ENCODE assay signal across 14 cellular contexts in genomic region chr14:33539918-33540357, GRCh38.
"Had no signal": no experiment of that assay in that cellular context is flagged by ENCODE, and none has a peak within 500 bp of the region (broad histone marks: within the 10 kb centered on the region; RNA-seq: fewer than 3 reads in every experiment).

No MANE protein-coding gene starts in this region.

- H3K9me3 ChIP-seq: ascending aorta, gastrocnemius medialis, heart right ventricle, ovary, tibial artery, uterus had no signal

- H3K4me1 ChIP-seq: ascending aorta, gastrocnemius medialis, tibial artery, uterus had no signal

- H3K36me3 ChIP-seq: ascending aorta, gastrocnemius medialis, heart right ventricle, ovary, tibial artery, uterus had no signal

- H3K27me3 ChIP-seq: ascending aorta, gastrocnemius medialis, heart right ventricle, ovary, tibial artery, uterus had no signal

- H3K4me3 ChIP-seq: ascending aorta, gastrocnemius medialis, heart right ventricle, lung, ovary, tibial artery, uterus had no signal

- H3K27ac ChIP-seq: ascending aorta, gastrocnemius medialis, heart right ventricle, ovary, tibial artery, uterus had no signal

- FAIRE-seq: bronchial epithelial cell had no signal

- ATAC-seq: gastrocnemius medialis, heart right ventricle had no signal

- DNase-seq: activated CD4-positive, alpha-beta T cell treated with anti-CD3 and anti-CD28 coated beads, Interleukin-2, amount 10 ng/mL, durations not matched to agents 7 days and 5 days; activated CD4-positive, CD25-positive, alpha-beta regulatory T cell; activated CD8-positive, alpha-beta memory T cell treated with anti-CD3 and anti-CD28 coated beads for 24 hours; activated gamma-delta T cell treated with Interleukin-2 at 50 U/mL for 16 hours; gastrocnemius medialis; heart right ventricle; midbrain; ovary; stimulated activated CD4-positive, alpha-beta T cell treated with anti-CD3 and anti-CD28 coated beads, Interleukin-1b, Interleukin-23, amount 100 ng/mL, for 48 hours; tibial artery; uterus had no signal
